ENCODE assay signal across 1 cellular context in genomic region chr10:72364239-72364777, GRCh38.
TF ChIP-seq lines count a peak whose summit lies in the region.

No MANE protein-coding gene starts in this region.

TF ChIP-seq in K562, 482 proteins besides CTCF, POLR2A, EP300 and RAD21 (continued from another document and continues in another):
- no peak for TF ChIP-seq AFF1 (IDR thresholded peaks at IDR 0.05; ENCODE audit: low read depth in 1 of 2, partially characterized antibody in 2 of 2)
- TF ChIP-seq ZNF12 (CRISPR knock-in tag; IDR thresholded peaks at IDR 0.05), result peak; percentile 48; the same call in 1 of the 2 replicates
- no peak for TF ChIP-seq ILK (tag; IDR thresholded peaks at IDR 0.05; ENCODE audit: borderline replicate concordance, low read depth)
- no peak for TF ChIP-seq SRSF1 (IDR thresholded peaks at IDR 0.05; ENCODE audit: low read depth, low read length)
- TF ChIP-seq ZSCAN29 (IDR thresholded peaks at IDR 0.05), result no peak
- no peak for TF ChIP-seq GMEB1 (CRISPR knock-in tag; IDR thresholded peaks at IDR 0.05)
- TF ChIP-seq SIRT6 (IDR thresholded peaks at IDR 0.05; ENCODE audit: low read depth, low read length), result no peak
- TF ChIP-seq PTBP1 (IDR thresholded peaks at IDR 0.05; ENCODE audit: low read depth, low read length), result 0 out of 2 replicates have a peak, but pooled peaks have one; percentile 27
- no peak for TF ChIP-seq HOXB6 (CRISPR knock-in tag; IDR thresholded peaks at IDR 0.05; ENCODE audit: borderline replicate concordance)
- TF ChIP-seq MNT (conservative IDR thresholded peaks at IDR 0.05), result no peak
- peak; percentile 68; the same call in 1 of the 2 replicates for TF ChIP-seq HLTF (IDR thresholded peaks at IDR 0.05)
- no peak for TF ChIP-seq C11orf30 (IDR thresholded peaks at IDR 0.05; ENCODE audit: low read depth)
- TF ChIP-seq, protein P1, sequence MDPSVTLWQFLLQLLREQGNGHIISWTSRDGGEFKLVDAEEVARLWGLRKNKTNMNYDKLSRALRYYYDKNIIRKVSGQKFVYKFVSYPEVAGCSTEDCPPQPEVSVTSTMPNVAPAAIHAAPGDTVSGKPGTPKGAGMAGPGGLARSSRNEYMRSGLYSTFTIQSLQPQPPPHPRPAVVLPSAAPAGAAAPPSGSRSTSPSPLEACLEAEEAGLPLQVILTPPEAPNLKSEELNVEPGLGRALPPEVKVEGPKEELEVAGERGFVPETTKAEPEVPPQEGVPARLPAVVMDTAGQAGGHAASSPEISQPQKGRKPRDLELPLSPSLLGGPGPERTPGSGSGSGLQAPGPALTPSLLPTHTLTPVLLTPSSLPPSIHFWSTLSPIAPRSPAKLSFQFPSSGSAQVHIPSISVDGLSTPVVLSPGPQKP (CRISPR knock-in tag; IDR thresholded peaks at IDR 0.05), result no peak
- TF ChIP-seq, protein P2, sequence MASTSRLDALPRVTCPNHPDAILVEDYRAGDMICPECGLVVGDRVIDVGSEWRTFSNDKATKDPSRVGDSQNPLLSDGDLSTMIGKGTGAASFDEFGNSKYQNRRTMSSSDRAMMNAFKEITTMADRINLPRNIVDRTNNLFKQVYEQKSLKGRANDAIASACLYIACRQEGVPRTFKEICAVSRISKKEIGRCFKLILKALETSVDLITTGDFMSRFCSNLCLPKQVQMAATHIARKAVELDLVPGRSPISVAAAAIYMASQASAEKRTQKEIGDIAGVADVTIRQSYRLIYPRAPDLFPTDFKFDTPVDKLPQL (IDR thresholded peaks at IDR 0.05; ENCODE audit: extremely low read depth, insufficient read length), result no peak
- TF ChIP-seq CSDE1 (IDR thresholded peaks at IDR 0.05), result no peak; a peak in 1 of 4 replicates
- TF ChIP-seq ZNF165 (CRISPR knock-in tag; IDR thresholded peaks at IDR 0.05; ENCODE audit: borderline replicate concordance), result no peak
- no peak for TF ChIP-seq NR4A1 (CRISPR knock-in tag; IDR thresholded peaks at IDR 0.05)
- TF ChIP-seq NR4A1 (tag; IDR thresholded peaks at IDR 0.05), result no peak
- TF ChIP-seq ZNF280B (CRISPR knock-in tag; IDR thresholded peaks at IDR 0.05), result no peak
- TF ChIP-seq ZNF764 (CRISPR knock-in tag; IDR thresholded peaks at IDR 0.05; ENCODE audit: low read depth), result no peak
- peak in 1 of 2 experiments; percentile 75; a peak in 2 of 4 replicates for TF ChIP-seq ZMIZ1 (IDR thresholded peaks at IDR 0.05; ENCODE audit: low read depth in 2 of 2, low read length in 2 of 2)
- TF ChIP-seq GABPA (tag; conservative IDR thresholded peaks at IDR 0.05; ENCODE audit: low read depth), result no peak; the same call in 1 of the 2 replicates
- TF ChIP-seq MCM2 (IDR thresholded peaks at IDR 0.05; ENCODE audit: low read depth), result no peak
- TF ChIP-seq ARID3B (CRISPR knock-in tag; IDR thresholded peaks at IDR 0.05; ENCODE audit: borderline replicate concordance), result no peak
- TF ChIP-seq HDAC6 (IDR thresholded peaks at IDR 0.05; ENCODE audit: low read depth, low read length), result no peak
- TF ChIP-seq, protein P3, sequence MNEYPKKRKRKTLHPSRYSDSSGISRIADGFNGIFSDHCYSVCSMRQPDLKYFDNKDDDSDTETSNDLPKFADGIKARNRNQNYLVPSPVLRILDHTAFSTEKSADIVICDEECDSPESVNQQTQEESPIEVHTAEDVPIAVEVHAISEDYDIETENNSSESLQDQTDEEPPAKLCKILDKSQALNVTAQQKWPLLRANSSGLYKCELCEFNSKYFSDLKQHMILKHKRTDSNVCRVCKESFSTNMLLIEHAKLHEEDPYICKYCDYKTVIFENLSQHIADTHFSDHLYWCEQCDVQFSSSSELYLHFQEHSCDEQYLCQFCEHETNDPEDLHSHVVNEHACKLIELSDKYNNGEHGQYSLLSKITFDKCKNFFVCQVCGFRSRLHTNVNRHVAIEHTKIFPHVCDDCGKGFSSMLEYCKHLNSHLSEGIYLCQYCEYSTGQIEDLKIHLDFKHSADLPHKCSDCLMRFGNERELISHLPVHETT (CRISPR knock-in tag; conservative IDR thresholded peaks at IDR 0.05 in 1 of 2, IDR thresholded peaks at IDR 0.05 in 1 of 2), result no peak
- no peak for TF ChIP-seq KLF10 (CRISPR knock-in tag; IDR thresholded peaks at IDR 0.05)
- no peak for TF ChIP-seq ZNF696 (CRISPR knock-in tag; conservative IDR thresholded peaks at IDR 0.05)
- peak; percentile 99 for TF ChIP-seq SMC3 (conservative IDR thresholded peaks at IDR 0.05; ENCODE audit: insufficient read depth, low read depth, low read length)
- no peak for TF ChIP-seq SLC30A9 (CRISPR knock-in tag; IDR thresholded peaks at IDR 0.05)
- 0 out of 2 replicates have a peak, but pooled peaks have one; percentile 17 for TF ChIP-seq ZBTB26 (CRISPR knock-in tag; IDR thresholded peaks at IDR 0.05)
- no peak for TF ChIP-seq STAT5A (IDR thresholded peaks at IDR 0.05; ENCODE audit: borderline replicate concordance, low read length)
- TF ChIP-seq THAP7 (CRISPR knock-in tag; IDR thresholded peaks at IDR 0.05), result no peak
- TF ChIP-seq, protein P4, sequence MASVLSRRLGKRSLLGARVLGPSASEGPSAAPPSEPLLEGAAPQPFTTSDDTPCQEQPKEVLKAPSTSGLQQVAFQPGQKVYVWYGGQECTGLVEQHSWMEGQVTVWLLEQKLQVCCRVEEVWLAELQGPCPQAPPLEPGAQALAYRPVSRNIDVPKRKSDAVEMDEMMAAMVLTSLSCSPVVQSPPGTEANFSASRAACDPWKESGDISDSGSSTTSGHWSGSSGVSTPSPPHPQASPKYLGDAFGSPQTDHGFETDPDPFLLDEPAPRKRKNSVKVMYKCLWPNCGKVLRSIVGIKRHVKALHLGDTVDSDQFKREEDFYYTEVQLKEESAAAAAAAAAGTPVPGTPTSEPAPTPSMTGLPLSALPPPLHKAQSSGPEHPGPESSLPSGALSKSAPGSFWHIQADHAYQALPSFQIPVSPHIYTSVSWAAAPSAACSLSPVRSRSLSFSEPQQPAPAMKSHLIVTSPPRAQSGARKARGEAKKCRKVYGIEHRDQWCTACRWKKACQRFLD (CRISPR knock-in tag; IDR thresholded peaks at IDR 0.05), result 0 out of 2 replicates have a peak, but pooled peaks have one; percentile 29
- TF ChIP-seq RAD51 (IDR thresholded peaks at IDR 0.05; ENCODE audit: borderline replicate concordance, low read depth), result no peak
- no peak for TF ChIP-seq CGGBP1 (CRISPR knock-in tag; IDR thresholded peaks at IDR 0.05)
- TF ChIP-seq ATF7 (IDR thresholded peaks at IDR 0.05), result peak; percentile 36
